9 cellular contexts compared by ENCODE assay signal in genomic region chr22:38924197-38924952, GRCh38. TPM values are rescaled to one million over a fixed set of nuclear protein-coding genes. Genes with fewer than 3 reads are reported as not detected.
DNase-seq lines count a peak whose midpoint lies in the region; ATAC-seq, FAIRE-seq and TF ChIP-seq lines count a peak whose summit lies in the region.
"Had no signal": no experiment of that assay in that cellular context is flagged by ENCODE, and none has a peak within 500 bp of the region (broad histone marks: within the 10 kb centered on the region; RNA-seq: fewer than 3 reads in every experiment).

No MANE protein-coding gene starts in this region.

- no peak overlapping the region for H3K4me3 ChIP-seq in neural progenitor cell
- H3K4me3 ChIP-seq: skin epidermis had no signal

- H3K4me3 Mint-ChIP-seq in neural progenitor cell (peak overlapping the region; percentile 26), CD14-positive monocyte (peak overlapping the region in 1 of 2 donors; percentile 71)

- H4K20me1 ChIP-seq in neural progenitor cell (ENCODE audit: low read depth) = no peaks in the 10 kb centered on the region

- H3K27me3 Mint-ChIP-seq in neural progenitor cell (ENCODE audit: insufficient read depth, low read depth) (peaks cover 5% of the 10 kb centered on the region), CD14-positive monocyte (ENCODE audit: low read depth in 3 of 3) (peaks cover 38 to 55% (median 50%) of the 10 kb centered on the region in 3 donors)

- H2AFZ ChIP-seq in neural progenitor cell (replicated peaks) = no peak overlapping the region

- peaks cover 5% of the 10 kb centered on the region for H3F3A ChIP-seq in neural progenitor cell (ENCODE audit: low read depth)

- FAIRE-seq in RCC 7860 (lab: Jason Lieb, UNC) = peak; percentile 95

- H3K27ac Mint-ChIP-seq in neural progenitor cell = peak overlapping the region; percentile 68
- H3K27ac Mint-ChIP-seq in CD14-positive monocyte = peak overlapping the region in 1 of 7 donors; percentile 7

- H3K4me1 Mint-ChIP-seq in neural progenitor cell = peaks cover 14% of the 10 kb centered on the region
- peaks cover 11% of the 10 kb centered on the region for H3K4me1 Mint-ChIP-seq in CD14-positive monocyte

- peaks cover 26% of the 10 kb centered on the region for H3K27me3 ChIP-seq in neural progenitor cell

- H3K79me2 ChIP-seq in neural progenitor cell (ENCODE audit: low read depth) = no peaks in the 10 kb centered on the region

- no peak overlapping the region for H3K9ac ChIP-seq in neural progenitor cell

- H3K36me3 Mint-ChIP-seq in neural progenitor cell (no peaks in the 10 kb centered on the region), CD14-positive monocyte (no peaks in the 10 kb centered on the region)

- no peaks in the 10 kb centered on the region for H3K4me1 ChIP-seq in neural progenitor cell

- H3K9me3 Mint-ChIP-seq in neural progenitor cell (no peaks in the 10 kb centered on the region), CD14-positive monocyte (peaks cover 0 to 2% (median 0%) of the 10 kb centered on the region in 7 donors)

- peak; percentile 75 for DNase-seq in HS-27A (ENCODE audit: low read depth)
- peak; percentile 85 for DNase-seq in RCC 7860 (ENCODE audit: low spot score)
- no peak for DNase-seq in neural progenitor cell (ENCODE audit: low spot score)
- no peak for DNase-seq in central memory CD4-positive, alpha-beta T cell
- DNase-seq in CD14-positive monocyte (ENCODE audit: low spot score) = no peak
- no peak for DNase-seq in GOT3 (lab: John Stamatoyannopoulos, UW)
- no peak for DNase-seq in iPS-NIHi7 (ENCODE audit: extremely low spot score)

- TF ChIP-seq CTCF in neural progenitor cell (IDR thresholded peaks at IDR 0.05) = no peak
- no peak for TF ChIP-seq CTCF in CD14-positive monocyte (IDR thresholded peaks at IDR 0.05)

- H3K36me3 ChIP-seq in neural progenitor cell = no peaks in the 10 kb centered on the region

- no peaks in the 10 kb centered on the region for H3K9me3 ChIP-seq in neural progenitor cell (ENCODE audit: low read depth)

- intact Hi-C loops in CD14-positive monocyte (cut with micrococcal nuclease) = no loop called here

- no peak overlapping the region for H3K27ac ChIP-seq in neural progenitor cell

- ATAC-seq in esophagus mucosa = peak; percentile 66

- H3K4me2 ChIP-seq in neural progenitor cell = no peak overlapping the region

RNA-seq across cellular contexts. Expression of gene APOBEC3A, which starts 33.0 kb away (rescaled TPM):
- total RNA-seq in esophagus mucosa (5.3 TPM), neural progenitor cell (ENCODE audit: low replicate concordance) (not detected in 2 replicates)
- polyA plus RNA-seq in CD14-positive monocyte = 100 to 1,000 TPM; 233 to 247 TPM

RNA-seq across cellular contexts. Expression of gene CBX6, which starts 52.4 kb away (rescaled TPM):
- total RNA-seq in esophagus mucosa = 5.6 TPM
- total RNA-seq in neural progenitor cell (ENCODE audit: low replicate concordance) = 14.0 and 29.7 TPM in 2 replicates
- polyA plus RNA-seq in CD14-positive monocyte = 1 to 10 TPM; 2.1 to 5.0 TPM

RNA-seq across cellular contexts. Expression of gene APOBEC3B, which starts 57.8 kb away (rescaled TPM):
- total RNA-seq in esophagus mucosa (5.0 TPM), neural progenitor cell (ENCODE audit: low replicate concordance) (not detected in 2 replicates)
- 10 to 100 TPM in 1 of 2 donors, under 1 TPM in 1; 0.40 to 12.6 TPM for polyA plus RNA-seq in CD14-positive monocyte

Comparison
In these comparisons a context has a peak if more than half of its experiments do, and no peak if none do; other contexts are left out.
1. DNase-seq: peak in HS-27A (single experiment) and RCC 7860 (single experiment); none in neural progenitor cell (single experiment), central memory CD4-positive, alpha-beta T cell (single experiment), CD14-positive monocyte (single experiment), GOT3 (single experiment) and iPS-NIHi7 (single experiment).